ENCODE assay signal across 29 cellular contexts in the genomic region with DNA sequence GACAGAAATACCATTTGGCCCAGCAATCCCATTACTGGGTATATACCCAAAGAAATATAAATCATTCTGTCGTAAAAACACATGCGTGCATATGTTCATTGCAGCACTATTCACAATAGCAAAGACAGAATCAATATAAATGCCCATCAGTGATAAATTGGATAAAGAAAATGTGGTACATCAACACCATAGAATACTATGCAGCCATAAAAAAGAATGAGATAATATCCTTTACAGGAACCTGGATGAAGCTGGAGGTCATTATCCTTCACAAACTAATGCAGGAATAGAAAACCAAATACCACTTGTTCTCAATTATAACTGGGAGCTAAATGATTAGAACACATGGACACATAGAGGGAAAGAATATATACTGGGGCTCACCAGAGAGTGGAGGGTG.
"Had no signal": no experiment of that assay in that cellular context is flagged by ENCODE, and none has a peak within 500 bp of the region (broad histone marks: within the 10 kb centered on the region; RNA-seq: fewer than 3 reads in every experiment).

No MANE protein-coding gene starts in this region.

- H3K4me1 Mint-ChIP-seq: stimulated activated effector memory CD8-positive, alpha-beta T cell treated with anti-CD3 and anti-CD28 coated beads, Interleukin-12 subunit alpha, Interleukin-12 subunit beta, amount 100 ng/mL, for 72 hours; stimulated activated memory B cell treated with anti-CD40 and anti-IgM and Interleukin-4, amounts not matched to agents 10 μg/mL and 1 μg/mL and 100 μg/mL, for 72 hours; stimulated activated naive B cell treated with anti-CD40 and anti-IgM and Interleukin-4, amounts not matched to agents 10 μg/mL and 1 μg/mL and 100 μg/mL, for 72 hours; stimulated activated naive CD8-positive, alpha-beta T cell treated with anti-CD3 and anti-CD28 coated beads, Interleukin-15, amount 100 ng/mL, for 72 hours had no signal

- H3K27ac Mint-ChIP-seq: stimulated activated effector memory CD8-positive, alpha-beta T cell treated with anti-CD3 and anti-CD28 coated beads, Interleukin-12 subunit alpha, Interleukin-12 subunit beta, amount 100 ng/mL, for 72 hours; stimulated activated memory B cell treated with anti-CD40 and anti-IgM and Interleukin-4, amounts not matched to agents 10 μg/mL and 1 μg/mL and 100 μg/mL, for 72 hours; stimulated activated naive B cell treated with anti-CD40 and anti-IgM and Interleukin-4, amounts not matched to agents 10 μg/mL and 1 μg/mL and 100 μg/mL, for 72 hours; stimulated activated naive CD8-positive, alpha-beta T cell treated with anti-CD3 and anti-CD28 coated beads, Interleukin-15, amount 100 ng/mL, for 72 hours; stimulated activated naive CD8-positive, alpha-beta T cell treated with anti-CD3 and anti-CD28 coated beads, Interleukin-15, Interleukin-2, amounts not matched to agents 100 ng/mL and 50 ng/mL, for 24 hours; type B pancreatic cell had no signal

- H3K36me3 Mint-ChIP-seq: stimulated activated effector memory CD8-positive, alpha-beta T cell treated with anti-CD3 and anti-CD28 coated beads, Interleukin-12 subunit alpha, Interleukin-12 subunit beta, amount 100 ng/mL, for 72 hours; stimulated activated memory B cell treated with anti-CD40 and anti-IgM and Interleukin-4, amounts not matched to agents 10 μg/mL and 1 μg/mL and 100 μg/mL, for 72 hours; stimulated activated naive B cell treated with anti-CD40 and anti-IgM and Interleukin-4, amounts not matched to agents 10 μg/mL and 1 μg/mL and 100 μg/mL, for 72 hours; type B pancreatic cell had no signal

- H3K27ac ChIP-seq: stomach, suprapubic skin, testis, thoracic aorta, thyroid gland, tibial artery, tibial nerve, transverse colon, upper lobe of left lung, upper lobe of right lung, uterus, vagina had no signal

- H3K4me3 Mint-ChIP-seq: stimulated activated effector memory CD8-positive, alpha-beta T cell treated with anti-CD3 and anti-CD28 coated beads, Interleukin-12 subunit alpha, Interleukin-12 subunit beta, amount 100 ng/mL, for 72 hours; stimulated activated memory B cell treated with anti-CD40 and anti-IgM and Interleukin-4, amounts not matched to agents 10 μg/mL and 1 μg/mL and 100 μg/mL, for 72 hours; stimulated activated naive B cell treated with anti-CD40 and anti-IgM and Interleukin-4, amounts not matched to agents 10 μg/mL and 1 μg/mL and 100 μg/mL, for 72 hours; stimulated activated naive CD8-positive, alpha-beta T cell treated with anti-CD3 and anti-CD28 coated beads, Interleukin-15, amount 100 ng/mL, for 72 hours; stimulated activated naive CD8-positive, alpha-beta T cell treated with anti-CD3 and anti-CD28 coated beads, Interleukin-15, Interleukin-2, amounts not matched to agents 100 ng/mL and 50 ng/mL, for 24 hours; type B pancreatic cell had no signal

- H3K9me3 ChIP-seq: suprapubic skin, testis, thoracic aorta, thyroid gland, transverse colon, upper lobe of left lung, upper lobe of right lung, uterus, vagina had no signal

- DNase-seq: stimulated activated CD4-positive, alpha-beta T cell treated with anti-CD3 and anti-CD28 coated beads, Interleukin-2, amount 100 ng/mL, for 48 hours; stimulated activated CD4-positive, alpha-beta T cell treated with anti-CD3 and anti-CD28 coated beads, Interleukin-4, amount 100 ng/mL, for 1 hour; stimulated activated CD4-positive, alpha-beta T cell treated with anti-CD3 and anti-CD28 coated beads, Interleukin-4, amount 100 ng/mL, for 24 hours; stimulated activated CD4-positive, alpha-beta T cell treated with anti-CD3 and anti-CD28 coated beads, Interleukin-4, amount 100 ng/mL, for 4 hours; stimulated activated CD8-positive, alpha-beta memory T cell treated with anti-CD3 and anti-CD28 coated beads, Interleukin-4, amount 100 ng/mL, for 48 hours; stimulated activated naive B cell treated with anti-CD40 and anti-IgM and Interleukin-4, amounts not matched to agents 10 μg/mL and 1 μg/mL and 100 μg/mL, for 72 hours; stimulated activated naive CD4-positive, alpha-beta T cell; stimulated activated naive CD4-positive, alpha-beta T cell treated with Interleukin-2 at 50 U/mL for 16 hours; stimulated activated naive CD8-positive, alpha-beta T cell treated with anti-CD3 and anti-CD28 coated beads, Interleukin-15, amount 100 ng/mL, for 72 hours; stimulated activated naive CD8-positive, alpha-beta T cell treated with anti-CD3 and anti-CD28 coated beads, Interleukin-15, Interleukin-2, amounts not matched to agents 100 U/mL and 50 U/mL, for 24 hours; stomach; substantia nigra; testis; thyroid gland; tibial artery; transverse colon; trophoblast cell; upper lobe of left lung; upper lobe of right lung; uterus had no signal

- H3K4me3 ChIP-seq: stomach, suprapubic skin, testis, thoracic aorta, thyroid gland, tibial artery, tibial nerve, transverse colon, upper lobe of left lung, upper lobe of right lung, uterus, vagina had no signal

- ATAC-seq: stimulated activated effector memory CD8-positive, alpha-beta T cell treated with anti-CD3 and anti-CD28 coated beads, Interleukin-12 subunit alpha, Interleukin-12 subunit beta, amount 100 ng/mL, for 72 hours; stimulated activated memory B cell treated with anti-CD40 and anti-IgM and Interleukin-4, amounts not matched to agents 10 μg/mL and 1 μg/mL and 100 μg/mL, for 72 hours; stimulated activated naive B cell treated with anti-CD40 and anti-IgM and Interleukin-4, amounts not matched to agents 10 μg/mL and 1 μg/mL and 100 μg/mL, for 72 hours; stimulated activated naive CD8-positive, alpha-beta T cell treated with anti-CD3 and anti-CD28 coated beads, Interleukin-15, amount 100 ng/mL, for 72 hours; stimulated activated naive CD8-positive, alpha-beta T cell treated with anti-CD3 and anti-CD28 coated beads, Interleukin-15, Interleukin-2, amounts not matched to agents 100 U/mL and 50 U/mL, for 24 hours; upper lobe of right lung had no signal

- H3K27me3 ChIP-seq: testis, thyroid gland, tibial nerve, upper lobe of left lung, upper lobe of right lung, uterus, vagina had no signal

- FAIRE-seq: urothelium cell line had no signal

- H3K4me1 ChIP-seq: stomach, suprapubic skin, testis, thyroid gland, tibial artery, tibial nerve, transverse colon, upper lobe of left lung, upper lobe of right lung, uterus, vagina had no signal

- H3K36me3 ChIP-seq: stomach, suprapubic skin, thoracic aorta, thyroid gland, tibial artery, tibial nerve, transverse colon, upper lobe of left lung, upper lobe of right lung, uterus, vagina had no signal
